ENCODE assay signal across 8 cellular contexts in the genomic region with DNA sequence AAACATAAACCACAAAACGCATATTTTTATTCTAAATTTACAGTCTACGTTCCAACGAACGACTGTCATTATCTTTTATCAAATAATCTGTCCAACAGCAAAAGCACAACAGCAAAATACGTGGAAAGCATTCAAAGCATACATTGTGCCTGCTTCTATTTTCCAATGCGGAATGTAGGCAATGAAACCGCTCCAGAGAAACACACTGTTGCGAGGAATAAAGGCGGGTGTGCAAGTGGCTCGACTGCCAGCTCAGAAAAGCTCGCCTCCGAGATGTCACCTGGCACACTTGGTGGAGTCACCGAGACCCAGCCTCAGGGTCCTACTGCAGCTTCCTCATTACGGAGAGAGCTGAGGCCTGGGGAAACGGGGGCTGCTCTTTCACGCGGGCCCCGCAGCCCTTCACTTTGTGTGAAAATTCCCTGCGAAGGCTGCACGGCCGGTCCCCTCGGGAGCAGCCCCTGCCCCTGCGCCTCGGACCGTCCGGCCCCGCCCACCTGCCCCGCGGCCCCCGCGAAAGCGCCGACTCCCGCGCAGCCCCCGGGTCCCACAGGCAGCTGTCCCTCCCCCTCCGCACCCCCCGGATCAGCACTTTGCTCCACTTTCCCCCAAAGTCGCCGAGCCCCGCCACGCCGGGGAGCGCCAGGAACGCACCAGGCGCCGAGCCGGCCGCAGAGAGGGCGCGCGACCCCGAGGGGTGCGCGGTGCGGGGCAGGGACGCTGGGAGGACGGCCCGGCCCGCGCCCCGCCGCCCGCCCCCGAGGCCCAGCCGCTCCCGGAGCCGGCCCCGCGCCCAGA. TPM values are rescaled to one million over a fixed set of nuclear protein-coding genes. Genes with fewer than 3 reads are reported as not detected.
DNase-seq lines count a peak whose midpoint lies in the region; ATAC-seq, FAIRE-seq and TF ChIP-seq lines count a peak whose summit lies in the region.

No MANE protein-coding gene starts in this region.

- POLR2A ChIA-PET in AG04450 (lab: Yijun Ruan, JAX): no interaction called here
- POLR2A ChIA-PET in naive thymus-derived CD8-positive, alpha-beta T cell (lab: Charles Lee): interaction anchor here (0.5 to 21.6 kb wide), 31 partner anchors 10 to 425 kb away, joined by 3 to 360 read pairs (median 7); partner anchors contain the start of genes COA5, LIPT1, TSGA10 and UNC50

- peak overlapping the region; percentile 68 for H3K4me2 ChIP-seq in fibroblast of lung (ENCODE audit: extremely low read depth, insufficient read depth, low read length)

- no peaks in the 10 kb centered on the region for H4K20me1 ChIP-seq in fibroblast of lung (ENCODE audit: control insufficient read depth, extremely low read depth, insufficient read depth, low read length)

- no peaks in the 10 kb centered on the region for H3K36me3 ChIP-seq in fibroblast of lung (ENCODE audit: control insufficient read depth, insufficient read depth, low read length)

- CTCF ChIA-PET in AG04450 (lab: Charles Lee): interaction anchor here (1.1 kb wide), 1 partner anchor 9 kb away, joined by 3 read pairs; no protein-coding TSS in a partner anchor

- H3K27ac ChIP-seq in AG04450 (ENCODE audit: low read depth, low read length) (no peak overlapping the region), fibroblast of lung (ENCODE audit: insufficient read depth, low read length) (no peak overlapping the region)

- peak; percentile 31 to 48 for ATAC-seq in naive thymus-derived CD8-positive, alpha-beta T cell
- ATAC-seq in stimulated activated naive CD8-positive, alpha-beta T cell treated with anti-CD3 and anti-CD28 coated beads, Interleukin-15, Interleukin-2, amounts not matched to agents 100 U/mL and 50 U/mL, for 24 hours: peak; percentile 20
- no peak for ATAC-seq in GM18511 (IDR thresholded peaks at IDR 0.05; ENCODE audit: unreplicated experiment)

- TF ChIP-seq POLR2A in H54 (IDR thresholded peaks at IDR 0.05; ENCODE audit: low read depth, low read length): no peak

- peak; percentile 23 for FAIRE-seq in H54 (lab: Jason Lieb, UNC)

- H3K9me3 Mint-ChIP-seq in activated T-helper 1 cell treated with anti-CD3 and anti-CD28 coated beads, Interleukin-12 subunit alpha, Interleukin-12 subunit beta, Interleukin-2, Interleukin-4 antibody, amounts not matched to agents 30 ng/mL and 10 ng/mL and 1 ng/mL, durations not matched to agents 14 hours and 24 hours and 36 hours: peaks cover 6% of the 10 kb centered on the region
- H3K9me3 Mint-ChIP-seq in naive thymus-derived CD8-positive, alpha-beta T cell: no peaks in the 10 kb centered on the region

- H3K36me3 Mint-ChIP-seq in activated T-helper 1 cell treated with anti-CD3 and anti-CD28 coated beads, Interleukin-12 subunit alpha, Interleukin-12 subunit beta, Interleukin-2, Interleukin-4 antibody, amounts not matched to agents 30 ng/mL and 10 ng/mL and 1 ng/mL, durations not matched to agents 14 hours and 24 hours and 36 hours (ENCODE audit: low read depth): peaks cover 15% of the 10 kb centered on the region
- H3K36me3 Mint-ChIP-seq in naive thymus-derived CD8-positive, alpha-beta T cell: peaks cover 12 to 16% (median 16%) of the 10 kb centered on the region in 3 donors

- DNase-seq in AG04450 (ENCODE audit: low read depth, low spot score) (no peak), H54 (ENCODE audit: insufficient read length, low spot score) (no peak), NCI-H748 treated with DMSO at 0.1 percent for 48 hours (lab: John Stamatoyannopoulos, UW) (peak; percentile 13), fibroblast of lung (ENCODE audit: low read depth in 2 of 2) (no peak)
- peak; percentile 41 for DNase-seq in activated T-helper 1 cell treated with anti-CD3 and anti-CD28 coated beads, Interleukin-12 subunit alpha, Interleukin-12 subunit beta, Interleukin-2, Interleukin-4 antibody, amounts not matched to agents 30 ng/mL and 10 ng/mL and 1 ng/mL, durations not matched to agents 14 hours and 24 hours and 36 hours (ENCODE audit: low spot score)
- peak; percentile 42 to 82 (median 64) for DNase-seq in naive thymus-derived CD8-positive, alpha-beta T cell
- peak; percentile 55 for DNase-seq in stimulated activated naive CD8-positive, alpha-beta T cell treated with anti-CD3 and anti-CD28 coated beads, Interleukin-15, Interleukin-2, amounts not matched to agents 100 U/mL and 50 U/mL, for 24 hours

- H3K4me1 Mint-ChIP-seq in activated T-helper 1 cell treated with anti-CD3 and anti-CD28 coated beads, Interleukin-12 subunit alpha, Interleukin-12 subunit beta, Interleukin-2, Interleukin-4 antibody, amounts not matched to agents 30 ng/mL and 10 ng/mL and 1 ng/mL, durations not matched to agents 14 hours and 24 hours and 36 hours (ENCODE audit: low read depth): peaks cover 83% of the 10 kb centered on the region
- peaks cover 22 to 68% (median 62%) of the 10 kb centered on the region in 4 donors for H3K4me1 Mint-ChIP-seq in naive thymus-derived CD8-positive, alpha-beta T cell

- no peaks in the 10 kb centered on the region for H3K27me3 Mint-ChIP-seq in activated T-helper 1 cell treated with anti-CD3 and anti-CD28 coated beads, Interleukin-12 subunit alpha, Interleukin-12 subunit beta, Interleukin-2, Interleukin-4 antibody, amounts not matched to agents 30 ng/mL and 10 ng/mL and 1 ng/mL, durations not matched to agents 14 hours and 24 hours and 36 hours (ENCODE audit: insufficient read depth)
- no peaks in the 10 kb centered on the region for H3K27me3 Mint-ChIP-seq in naive thymus-derived CD8-positive, alpha-beta T cell

- TF ChIP-seq CTCF in AG04450 (IDR thresholded peaks at IDR 0.05; ENCODE audit: low read depth, low read length) (no peak), fibroblast of lung (conservative IDR thresholded peaks at IDR 0.05 in 1 of 2, IDR thresholded peaks at IDR 0.05 in 1 of 2; ENCODE audit: low read depth in 1 of 2, low read length in 2 of 2) (no peak)

- H3K9ac ChIP-seq in fibroblast of lung (ENCODE audit: insufficient read depth, low read length): no peak overlapping the region

- H3K4me1 ChIP-seq in fibroblast of lung (ENCODE audit: control insufficient read depth, extremely low read depth, insufficient read depth, low read length): peaks cover 2% of the 10 kb centered on the region

- no peak overlapping the region for H2AFZ ChIP-seq in fibroblast of lung (ENCODE audit: low read length)

- no peaks in the 10 kb centered on the region for H3K79me2 ChIP-seq in fibroblast of lung (ENCODE audit: control insufficient read depth, insufficient read depth, low read length)

- H3K27me3 ChIP-seq in AG04450 (ENCODE audit: control insufficient read depth, insufficient read depth, low read length) (peaks cover 18% of the 10 kb centered on the region), fibroblast of lung (ENCODE audit: control insufficient read depth, insufficient read depth, low read length) (peaks cover 18% of the 10 kb centered on the region)

- peak overlapping the region; percentile 91 for H3K4me3 Mint-ChIP-seq in activated T-helper 1 cell treated with anti-CD3 and anti-CD28 coated beads, Interleukin-12 subunit alpha, Interleukin-12 subunit beta, Interleukin-2, Interleukin-4 antibody, amounts not matched to agents 30 ng/mL and 10 ng/mL and 1 ng/mL, durations not matched to agents 14 hours and 24 hours and 36 hours
- H3K4me3 Mint-ChIP-seq in naive thymus-derived CD8-positive, alpha-beta T cell: peak overlapping the region; percentile 73 to 95 (median 88)

- H3K4me3 ChIP-seq in AG04450 (ENCODE audit: low read depth, low read length) (peak overlapping the region; percentile 10; the same call in 1 of the 2 replicates), fibroblast of lung (replicated peaks in 1 of 4; ENCODE audit: control extremely low read depth in 1 of 4, insufficient read depth in 1 of 4, low read depth in 3 of 4, low read length in 4 of 4) (peak overlapping the region in 3 of 4 experiments; percentile 21 to 46 (median 36))

- H3K9me3 ChIP-seq in AG04450 (ENCODE audit: control insufficient read depth, insufficient read depth, low read length) (no peaks in the 10 kb centered on the region), fibroblast of lung (ENCODE audit: control insufficient read depth, insufficient read depth, low read depth, low read length) (no peaks in the 10 kb centered on the region)

- intact Hi-C loops in activated T-helper 1 cell treated with anti-CD3 and anti-CD28 coated beads, Interleukin-12 subunit alpha, Interleukin-12 subunit beta, Interleukin-2, Interleukin-4 antibody, amounts not matched to agents 30 ng/mL and 10 ng/mL and 1 ng/mL, durations not matched to agents 14 hours and 24 hours and 36 hours (cut with micrococcal nuclease): loop anchor here (1.0 to 10.0 kb wide), 3 partner anchors 38 to 265 kb away; no protein-coding TSS in a partner anchor

- H3K27ac Mint-ChIP-seq in activated T-helper 1 cell treated with anti-CD3 and anti-CD28 coated beads, Interleukin-12 subunit alpha, Interleukin-12 subunit beta, Interleukin-2, Interleukin-4 antibody, amounts not matched to agents 30 ng/mL and 10 ng/mL and 1 ng/mL, durations not matched to agents 14 hours and 24 hours and 36 hours: peak overlapping the region; percentile 87
- peak overlapping the region; percentile 85 to 96 (median 93) for H3K27ac Mint-ChIP-seq in naive thymus-derived CD8-positive, alpha-beta T cell

RNA-seq across cellular contexts. Expression of gene MGAT4A, which starts 0.7 kb away (rescaled TPM):
- polyA plus RNA-seq in AG04450 (2011; rRNA removed) (0.04 TPM in 1 of 2 replicates, not detected in the other), fibroblast of lung (0.08 and 0.10 TPM in 2 replicates)
- 0.04 and 0.05 TPM in 2 replicates for polyA minus RNA-seq in AG04450 (2011; rRNA and poly(A)+ RNA removed)
- 47.0 and 49.7 TPM in 2 replicates for total RNA-seq in activated T-helper 1 cell treated with anti-CD3 and anti-CD28 coated beads, Interleukin-12 subunit alpha, Interleukin-12 subunit beta, Interleukin-2, Interleukin-4 antibody, amounts not matched to agents 30 ng/mL and 10 ng/mL and 1 ng/mL, durations not matched to agents 14 hours and 24 hours and 36 hours
- total RNA-seq in fibroblast of lung: 0.17 and 0.26 TPM in 2 replicates
- 0.12 TPM in 1 of 2 replicates, not detected in the other for polyA plus RNA-seq in fibroblast of lung (2012)
- polyA minus RNA-seq in fibroblast of lung (ENCODE audit: low replicate concordance): not detected in 2 replicates
- 100 to 1,000 TPM; 291 to 295 TPM for total RNA-seq in naive thymus-derived CD8-positive, alpha-beta T cell
- polyA plus RNA-seq in naive thymus-derived CD8-positive, alpha-beta T cell: 100 to 1,000 TPM; 285 to 350 (median 310) TPM

Comparison
In these comparisons a context has a peak if more than half of its experiments do, and no peak if none do; other contexts are left out.
1. DNase-seq: peak in NCI-H748 treated with DMSO at 0.1 percent for 48 hours (single experiment), activated T-helper 1 cell treated with anti-CD3 and anti-CD28 coated beads, Interleukin-12 subunit alpha, Interleukin-12 subunit beta, Interleukin-2, Interleukin-4 antibody, amounts not matched to agents 30 ng/mL and 10 ng/mL and 1 ng/mL, durations not matched to agents 14 hours and 24 hours and 36 hours (single experiment), naive thymus-derived CD8-positive, alpha-beta T cell (10 of 10) and stimulated activated naive CD8-positive, alpha-beta T cell treated with anti-CD3 and anti-CD28 coated beads, Interleukin-15, Interleukin-2, amounts not matched to agents 100 U/mL and 50 U/mL, for 24 hours (single experiment); none in AG04450 (single experiment), H54 (single experiment) and fibroblast of lung (0 of 2).
2. RNA of gene MGAT4A, which starts 0.7 kb away (total RNA-seq): 291 to 295 TPM in naive thymus-derived CD8-positive, alpha-beta T cell and 47.0 to 49.7 TPM in activated T-helper 1 cell treated with anti-CD3 and anti-CD28 coated beads, Interleukin-12 subunit alpha, Interleukin-12 subunit beta, Interleukin-2, Interleukin-4 antibody, amounts not matched to agents 30 ng/mL and 10 ng/mL and 1 ng/mL, durations not matched to agents 14 hours and 24 hours and 36 hours; 0.17 to 0.26 TPM in fibroblast of lung; every median in the first group is over 10 times any median in the second.